Comparison of ENCODE assay signal across 8 cellular contexts in the genomic region with DNA sequence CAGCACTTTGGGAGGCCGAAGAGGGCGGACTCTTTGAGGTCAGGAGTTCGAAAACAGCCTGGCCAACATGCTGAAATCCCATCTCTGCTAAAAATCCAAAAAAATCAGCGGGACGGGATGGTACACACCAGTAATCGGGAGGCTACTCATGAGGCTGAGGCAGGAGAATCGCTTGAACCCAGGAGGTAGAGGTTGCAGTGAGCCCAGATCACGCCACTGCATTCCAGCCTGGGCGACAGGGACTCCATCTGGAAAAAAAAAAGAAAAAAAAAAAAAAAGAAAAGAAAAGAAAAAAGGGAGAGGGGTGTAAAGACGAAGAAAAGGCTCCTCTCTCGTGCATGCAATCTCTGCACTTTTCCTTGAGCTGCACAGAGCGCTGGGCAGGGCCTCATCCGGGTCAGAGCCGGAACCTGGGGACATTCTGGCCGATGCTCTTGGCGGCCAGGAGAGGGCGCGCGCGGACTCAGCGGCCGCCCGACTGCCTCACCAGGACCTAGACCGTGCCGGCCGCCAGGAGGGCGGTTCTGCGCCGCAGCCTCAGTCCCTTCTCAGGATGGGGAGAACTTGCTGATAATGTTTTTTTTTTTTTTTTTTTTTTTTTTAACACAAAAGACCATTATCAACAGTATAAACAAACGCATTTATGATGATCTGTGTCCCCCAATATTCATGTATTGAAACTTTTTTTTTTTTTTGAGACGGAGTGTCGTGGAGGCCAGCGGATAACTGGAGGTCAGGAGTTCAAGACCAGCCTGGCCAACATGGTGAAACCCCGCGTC. TPM values are rescaled to one million over a fixed set of nuclear protein-coding genes. Genes with fewer than 3 reads are reported as not detected.
DNase-seq lines count a peak whose midpoint lies in the region; ATAC-seq and TF ChIP-seq lines count a peak whose summit lies in the region.

No MANE protein-coding gene starts in this region.

- H3K36me3 Mint-ChIP-seq in nephron progenitor cell (ENCODE audit: low read depth), result no peaks in the 10 kb centered on the region

- intact Hi-C loops in IMR-90 (cut with micrococcal nuclease), result loop anchor here (1.0 kb wide), 1 partner anchor 45 kb away; no protein-coding TSS in a partner anchor

- H3K4me2 ChIP-seq in IMR-90 (ENCODE audit: low read depth, low read length) (no peak overlapping the region), fibroblast of lung (ENCODE audit: extremely low read depth, insufficient read depth, low read length) (peak overlapping the region; percentile 8)

- no TSS peak for BruUV-seq in IMR-90 (replicated peaks; lab: Mats Ljungman, UMichigan)

- no peak overlapping the region for H2AK9ac ChIP-seq in IMR-90 (replicated peaks; ENCODE audit: low read depth, low read length, poor library complexity)

- H3K9me3 ChIP-seq in AG04450 (ENCODE audit: control insufficient read depth, insufficient read depth, low read length) (peaks cover 3% of the 10 kb centered on the region; the same call in 1 of the 2 replicates), IMR-90 (ENCODE audit: control insufficient read depth, insufficient read depth, low read length) (no peaks in the 10 kb centered on the region; the same call in 1 of the 2 replicates), fibroblast of lung (ENCODE audit: control insufficient read depth, insufficient read depth, low read depth, low read length) (no peaks in the 10 kb centered on the region)

- H3K56ac ChIP-seq in IMR-90 (ENCODE audit: extremely low read depth, insufficient read depth, low read length), result no peak overlapping the region

- H3K4me1 ChIP-seq in IMR-90 (ENCODE audit: control insufficient read depth, insufficient read depth, low read length) (no peaks in the 10 kb centered on the region), fibroblast of lung (ENCODE audit: control insufficient read depth, extremely low read depth, insufficient read depth, low read length) (no peaks in the 10 kb centered on the region)

- H3K27me3 Mint-ChIP-seq in nephron progenitor cell (ENCODE audit: low read depth, poor library complexity), result peaks cover 94% of the 10 kb centered on the region

- H4K91ac ChIP-seq in IMR-90 (ENCODE audit: insufficient read depth, low read depth, low read length), result no peak overlapping the region

- in situ Hi-C loops in IMR-90 (cut with MboI; ENCODE audit: low sequenced_read_pairs), result loop anchor here (5.0 kb wide), 1 partner anchor 43 kb away; no protein-coding TSS in a partner anchor

- CTCF ChIA-PET in AG04450 (lab: Charles Lee), result interaction anchor here (0.6 to 1.4 kb wide), 9 partner anchors 9 to 373 kb away, joined by 3 to 15 read pairs (median 5); no protein-coding TSS in a partner anchor
- CTCF ChIA-PET in IMR-90 (lab: Yijun Ruan, JAX), result interaction anchor here (0.6 kb wide), 1 partner anchor 32 kb away, joined by 10 read pairs; no protein-coding TSS in a partner anchor

- H2AK5ac ChIP-seq in IMR-90 (ENCODE audit: low read depth, low read length), result peak overlapping the region; percentile 20; the same call in 1 of the 2 replicates

- no peak overlapping the region for H3K14ac ChIP-seq in IMR-90 (replicated peaks; ENCODE audit: low read depth, low read length)

- no peak overlapping the region for H2BK15ac ChIP-seq in IMR-90 (ENCODE audit: low read depth, low read length)

- dilution Hi-C loops in IMR-90 (cut with HindIII; ENCODE audit: low sequenced_read_pairs, unreplicated experiment), result no loop called here

- no peak overlapping the region for H2BK20ac ChIP-seq in IMR-90 (ENCODE audit: low read depth, low read length)

- no peaks in the 10 kb centered on the region for H3K36me3 ChIP-seq in IMR-90 (ENCODE audit: control insufficient read depth, insufficient read depth, low read length)
- no peaks in the 10 kb centered on the region for H3K36me3 ChIP-seq in fibroblast of lung (ENCODE audit: control insufficient read depth, insufficient read depth, low read length)

- H3K9me3 Mint-ChIP-seq in nephron progenitor cell, result peaks cover under 1% of the 10 kb centered on the region

- peak overlapping the region; percentile 34 for H4K5ac ChIP-seq in IMR-90 (ENCODE audit: low read depth, low read length)

- peak overlapping the region; percentile 89 to 90; a peak in 3 of 4 replicates for H4K8ac ChIP-seq in IMR-90 (ENCODE audit: low read depth in 2 of 2, low read length in 2 of 2)

- H3K27ac ChIP-seq in AG04450 (ENCODE audit: low read depth, low read length) (no peak overlapping the region), IMR-90 (ENCODE audit: insufficient read depth, low read length) (no peak overlapping the region), fibroblast of lung (ENCODE audit: insufficient read depth, low read length) (no peak overlapping the region), substantia nigra (ENCODE audit: low read depth, low read length, poor library complexity, severe bottlenecking) (no peak overlapping the region)

- H2BK120ac ChIP-seq in IMR-90 (ENCODE audit: low read depth, low read length), result no peak overlapping the region

- H3K79me1 ChIP-seq in IMR-90 (ENCODE audit: low read depth in 1 of 2, low read length in 2 of 2), result no peaks in the 10 kb centered on the region

- H4K20me1 ChIP-seq in IMR-90 (ENCODE audit: insufficient read depth, low read length), result no peaks in the 10 kb centered on the region
- no peaks in the 10 kb centered on the region for H4K20me1 ChIP-seq in fibroblast of lung (ENCODE audit: control insufficient read depth, extremely low read depth, insufficient read depth, low read length)

- H2AFZ ChIP-seq in IMR-90 (replicated peaks; ENCODE audit: low read length, poor library complexity) (peak overlapping the region; percentile 46), fibroblast of lung (ENCODE audit: low read length) (no peak overlapping the region)

- peak; percentile 74 for TF ChIP-seq RAD21 in IMR-90 (IDR thresholded peaks at IDR 0.05; ENCODE audit: low read length)

- POLR2A ChIA-PET in AG04450 (lab: Yijun Ruan, JAX) (interaction anchor here (0.6 to 0.7 kb wide), 2 partner anchors 76 to 415 kb away, joined by 4 to 5 read pairs; no protein-coding TSS in a partner anchor), IMR-90 (lab: Charles Lee; ENCODE audit: unreplicated experiment) (interaction anchor here (0.6 kb wide), 1 partner anchor 122 kb away, joined by 4 read pairs; the partner anchor contains the start of gene SRRM2)

- H3K4me3 ChIP-seq in AG04450 (ENCODE audit: low read depth, low read length) (no peak overlapping the region), IMR-90 (ENCODE audit: insufficient read depth, low read depth, low read length) (no peak overlapping the region), fibroblast of lung (replicated peaks in 1 of 4; ENCODE audit: control extremely low read depth in 1 of 4, insufficient read depth in 1 of 4, low read depth in 3 of 4, low read length in 4 of 4) (no peak overlapping the region)

- H3K27me3 ChIP-seq in AG04450 (ENCODE audit: control insufficient read depth, insufficient read depth, low read length) (no peaks in the 10 kb centered on the region), IMR-90 (ENCODE audit: control insufficient read depth, insufficient read depth, low read length) (no peaks in the 10 kb centered on the region), fibroblast of lung (ENCODE audit: control insufficient read depth, insufficient read depth, low read length) (no peaks in the 10 kb centered on the region)

- no peaks in the 10 kb centered on the region for H3K9me1 ChIP-seq in IMR-90 (ENCODE audit: insufficient read depth, low read length)

- no peak overlapping the region for H3K4ac ChIP-seq in IMR-90 (ENCODE audit: low read depth, low read length)

- H3K27ac Mint-ChIP-seq in nephron progenitor cell, result no peak overlapping the region

- no peak overlapping the region for H2BK5ac ChIP-seq in IMR-90 (ENCODE audit: low read depth, low read length, poor library complexity, severe bottlenecking)

- H3K9ac ChIP-seq in IMR-90 (ENCODE audit: low read depth, low read length) (peak overlapping the region; percentile 7; the same call in 1 of the 2 replicates), fibroblast of lung (ENCODE audit: insufficient read depth, low read length) (no peak overlapping the region)

- H3K23ac ChIP-seq in IMR-90 (ENCODE audit: low read depth, low read length), result no peak overlapping the region

- TF ChIP-seq POLR2A in IMR-90 (IDR thresholded peaks at IDR 0.05; ENCODE audit: low read depth, low read length), result no peak

- H3K79me2 ChIP-seq in fibroblast of lung (ENCODE audit: control insufficient read depth, insufficient read depth, low read length), result no peaks in the 10 kb centered on the region

- TF ChIP-seq CTCF in AG04450 (IDR thresholded peaks at IDR 0.05; ENCODE audit: low read depth, low read length) (peak; percentile 91), IMR-90 (conservative IDR thresholded peaks at IDR 0.05; ENCODE audit: low read depth, low read length) (peak; percentile 97), fibroblast of lung (conservative IDR thresholded peaks at IDR 0.05 in 1 of 2, IDR thresholded peaks at IDR 0.05 in 1 of 2; ENCODE audit: low read depth in 1 of 2, low read length in 2 of 2) (peak; percentile 78 to 91), nephron progenitor cell (IDR thresholded peaks at IDR 0.05) (peak; percentile 89)

- H3K4me1 Mint-ChIP-seq in nephron progenitor cell, result peaks cover 17% of the 10 kb centered on the region

- H3K18ac ChIP-seq in IMR-90 (ENCODE audit: low read depth, low read length), result no peak overlapping the region

- no peak overlapping the region for H3K4me3 Mint-ChIP-seq in nephron progenitor cell

- 81% methylated on average over 4 of the region's 35 CpGs; no CpG with 5 or more reads in 1 of the 2 experiments for WGBS in IMR-90 (ENCODE audit: extremely low coverage in 2 of 2, insufficient read length in 1 of 2), 2 experiments

- ATAC-seq in GM18867 (IDR thresholded peaks at IDR 0.05; ENCODE audit: unreplicated experiment), result peak; percentile 70
- ATAC-seq in IMR-90 (ENCODE audit: low read depth), result peak; percentile 100

- DNase-seq in AG04450 (ENCODE audit: low read depth, low spot score) (no peak), IMR-90 (peak; percentile 61), fibroblast of lung (ENCODE audit: low read depth in 2 of 2) (peak; percentile 59 to 68), nephron progenitor cell (peak; percentile 66), substantia nigra (lab: John Stamatoyannopoulos, UW) (peak in 44 of 49 donors; percentile 4 to 83 (median 55))
- DNase-seq in activated T-cell treated with anti-CD3 and anti-CD28 coated beads, Interleukin-2, amount 50 U/mL, for 1 hour, result peak; percentile 69

RNA-seq across cellular contexts. Expression of gene FLYWCH2, which starts 8.2 kb away (rescaled TPM):
- 22.4 and 37.5 TPM in 2 replicates for polyA plus RNA-seq in AG04450 (2011; rRNA removed)
- 5.9 and 8.5 TPM in 2 replicates for polyA minus RNA-seq in AG04450 (2011; rRNA and poly(A)+ RNA removed)
- total RNA-seq in IMR-90 (2012; rRNA removed), result 42.3 and 48.9 TPM in 2 replicates
- polyA plus RNA-seq in IMR-90 (2012; rRNA removed), result 66.3 and 77.2 TPM in 2 replicates
- 131 and 168 TPM in 2 replicates for polyA plus RNA-seq in IMR-90 (2012; cell fraction: cytosol; rRNA removed)
- 22.4 and 65.5 TPM in 2 replicates for polyA plus RNA-seq in IMR-90 (2012; cell fraction: nucleus; rRNA removed; ENCODE audit: low replicate concordance)
- polyA plus RNA-seq in PFSK-1 (2012; ENCODE audit: insufficient read length, low read depth), result 83.7 TPM
- total RNA-seq in fibroblast of lung, result 55.2 and 56.8 TPM in 2 replicates
- 18.1 and 21.2 TPM in 2 replicates for polyA plus RNA-seq in fibroblast of lung
- 42.6 and 42.8 TPM in 2 replicates for polyA plus RNA-seq in fibroblast of lung (2012)
- 2.7 and 4.8 TPM in 2 replicates for polyA minus RNA-seq in fibroblast of lung (ENCODE audit: low replicate concordance)

RNA-seq across cellular contexts. Expression of gene PRSS22, which starts 16.8 kb away (rescaled TPM):
- 0.11 and 0.17 TPM in 2 replicates for polyA plus RNA-seq in AG04450 (2011; rRNA removed)
- polyA minus RNA-seq in AG04450 (2011; rRNA and poly(A)+ RNA removed), result not detected in 2 replicates
- total RNA-seq in IMR-90 (2012; rRNA removed), result not detected in 2 replicates
- polyA plus RNA-seq in IMR-90 (2012; rRNA removed), result not detected in 2 replicates
- polyA plus RNA-seq in IMR-90 (2012; cell fraction: cytosol; rRNA removed), result 0.03 and 0.42 TPM in 2 replicates
- 0.63 and 1.1 TPM in 2 replicates for polyA plus RNA-seq in IMR-90 (2012; cell fraction: nucleus; rRNA removed; ENCODE audit: low replicate concordance)
- not detected for polyA plus RNA-seq in PFSK-1 (2012; ENCODE audit: insufficient read length, low read depth)
- 0.17 TPM in 1 of 2 replicates, not detected in the other for total RNA-seq in fibroblast of lung
- polyA plus RNA-seq in fibroblast of lung, result not detected in 2 replicates
- polyA plus RNA-seq in fibroblast of lung (2012), result 0.13 TPM in 1 of 2 replicates, not detected in the other
- not detected in 2 replicates for polyA minus RNA-seq in fibroblast of lung (ENCODE audit: low replicate concordance)

RNA-seq across cellular contexts. Expression of gene FLYWCH1, which starts 37.0 kb away (rescaled TPM):
- polyA plus RNA-seq in AG04450 (2011; rRNA removed), result 15.1 and 19.8 TPM in 2 replicates
- 14.2 and 17.9 TPM in 2 replicates for polyA minus RNA-seq in AG04450 (2011; rRNA and poly(A)+ RNA removed)
- total RNA-seq in IMR-90 (2012; rRNA removed), result 14.3 and 16.1 TPM in 2 replicates
- polyA plus RNA-seq in IMR-90 (2012; rRNA removed), result 25.2 and 32.3 TPM in 2 replicates
- polyA plus RNA-seq in IMR-90 (2012; cell fraction: cytosol; rRNA removed), result 38.1 and 39.5 TPM in 2 replicates
- polyA plus RNA-seq in IMR-90 (2012; cell fraction: nucleus; rRNA removed; ENCODE audit: low replicate concordance), result 68.9 and 113 TPM in 2 replicates
- 50.5 TPM for polyA plus RNA-seq in PFSK-1 (2012; ENCODE audit: insufficient read length, low read depth)
- total RNA-seq in fibroblast of lung, result 44.4 and 58.5 TPM in 2 replicates
- 12.0 and 16.4 TPM in 2 replicates for polyA plus RNA-seq in fibroblast of lung
- 18.7 and 24.0 TPM in 2 replicates for polyA plus RNA-seq in fibroblast of lung (2012)
- 15.7 and 18.2 TPM in 2 replicates for polyA minus RNA-seq in fibroblast of lung (ENCODE audit: low replicate concordance)

RNA-seq across cellular contexts. Expression of gene ZG16B, which starts 44.7 kb away (rescaled TPM):
- polyA plus RNA-seq in AG04450 (2011; rRNA removed), result 0.40 and 0.48 TPM in 2 replicates
- not detected in 2 replicates for polyA minus RNA-seq in AG04450 (2011; rRNA and poly(A)+ RNA removed)
- total RNA-seq in IMR-90 (2012; rRNA removed), result 0.28 and 0.54 TPM in 2 replicates
- polyA plus RNA-seq in IMR-90 (2012; rRNA removed), result 0.46 and 0.65 TPM in 2 replicates
- polyA plus RNA-seq in IMR-90 (2012; cell fraction: cytosol; rRNA removed), result 0.34 and 0.63 TPM in 2 replicates
- 0.33 and 0.70 TPM in 2 replicates for polyA plus RNA-seq in IMR-90 (2012; cell fraction: nucleus; rRNA removed; ENCODE audit: low replicate concordance)
- polyA plus RNA-seq in PFSK-1 (2012; ENCODE audit: insufficient read length, low read depth), result 2.2 TPM
- total RNA-seq in fibroblast of lung, result not detected in 2 replicates
- 0.14 TPM in 1 of 2 replicates, not detected in the other for polyA plus RNA-seq in fibroblast of lung
- 0.17 TPM in 1 of 2 replicates, not detected in the other for polyA plus RNA-seq in fibroblast of lung (2012)
- polyA minus RNA-seq in fibroblast of lung (ENCODE audit: low replicate concordance), result 0.56 TPM in 1 of 2 replicates, not detected in the other

RNA-seq across cellular contexts. Expression of gene PRSS21, which starts 57.7 kb away (rescaled TPM):
- polyA plus RNA-seq in AG04450 (2011; rRNA removed), result 0.17 and 0.47 TPM in 2 replicates
- polyA minus RNA-seq in AG04450 (2011; rRNA and poly(A)+ RNA removed), result not detected in 2 replicates
- not detected in 2 replicates for total RNA-seq in IMR-90 (2012; rRNA removed)
- polyA plus RNA-seq in IMR-90 (2012; rRNA removed), result 0.21 and 0.47 TPM in 2 replicates
- polyA plus RNA-seq in IMR-90 (2012; cell fraction: cytosol; rRNA removed), result 0.26 and 0.41 TPM in 2 replicates
- 0.57 and 0.59 TPM in 2 replicates for polyA plus RNA-seq in IMR-90 (2012; cell fraction: nucleus; rRNA removed; ENCODE audit: low replicate concordance)
- not detected for polyA plus RNA-seq in PFSK-1 (2012; ENCODE audit: insufficient read length, low read depth)
- 0.17 and 0.77 TPM in 2 replicates for total RNA-seq in fibroblast of lung
- polyA plus RNA-seq in fibroblast of lung, result 0.15 and 0.22 TPM in 2 replicates
- polyA plus RNA-seq in fibroblast of lung (2012), result 0.19 TPM in 1 of 2 replicates, not detected in the other
- not detected in 2 replicates for polyA minus RNA-seq in fibroblast of lung (ENCODE audit: low replicate concordance)
